Comparison of ENCODE assay signal across 31 cellular contexts in the genomic region with DNA sequence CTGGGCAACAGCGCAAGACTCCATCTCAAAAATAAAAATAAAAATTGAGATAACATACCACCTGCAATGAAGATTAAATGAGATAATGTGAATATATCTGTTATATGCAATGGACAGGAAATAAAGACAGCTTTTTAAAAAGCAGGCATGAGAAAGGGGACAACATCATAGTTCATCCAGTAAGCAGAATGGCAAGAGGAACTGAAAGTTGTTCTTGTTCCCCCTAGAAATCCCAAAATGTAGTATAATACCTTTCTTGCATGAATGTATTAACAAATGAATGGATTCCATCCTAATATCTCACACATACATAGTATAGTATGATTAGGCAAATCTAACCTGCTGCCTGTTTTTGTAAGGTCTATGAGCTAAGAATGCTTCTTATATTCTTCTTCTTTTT.
"Had no signal": no experiment of that assay in that cellular context is flagged by ENCODE, and none has a peak within 500 bp of the region (broad histone marks: within the 10 kb centered on the region; RNA-seq: fewer than 3 reads in every experiment).

No MANE protein-coding gene starts in this region.

- DNase-seq: activated CD4-positive, alpha-beta T cell treated with anti-CD3 and anti-CD28 coated beads for 36 hours; activated CD4-positive, alpha-beta T cell treated with anti-CD3 and anti-CD28 coated beads, Interleukin-2, amount 10 ng/mL, durations not matched to agents 7 days and 5 days; activated CD4-positive, alpha-beta T cell treated with anti-CD3 and anti-CD28 coated beads, Interleukin-2, amount 50 U/mL, for 48 hours; activated CD8-positive, alpha-beta T cell treated with anti-CD3 and anti-CD28 coated beads, Interleukin-2, amount 10 ng/mL, durations not matched to agents 7 days and 5 days; activated effector memory CD4-positive, alpha-beta T cell treated with Interleukin-2 at 50 U/mL for 16 hours; activated naive CD4-positive, alpha-beta T cell treated with anti-CD3 and anti-CD28 coated beads, Interleukin-2, amount 10 ng/mL, durations not matched to agents 7 days and 5 days; activated naive CD8-positive, alpha-beta T cell treated with anti-CD3 and anti-CD28 coated beads, Interleukin-2, amount 50 U/mL, for 24 hours; activated T-cell treated with anti-CD3 and anti-CD28 coated beads, Interleukin-2, amount 50 U/mL, for 48 hours; anterior cingulate cortex; central memory CD4-positive, alpha-beta T cell; Kasumi-1; KG1; MG63; NCI-H1048; NCI-H1105 treated with DMSO at 0.1 percent for 48 hours; NCI-H1436; NCI-H1694; NCI-H1930; NCI-H2081 treated with DMSO at 0.1 percent for 48 hours; NCI-H510A; NCI-H526; NCI-H748 treated with DMSO at 0.1 percent for 48 hours; NK-92 treated with Interleukin-12 subunit alpha and Interleukin-12 subunit beta, amount 100 ng/mL, for 24 hours; PC-3; Peyer's patch; RPMI8226; SHP77 treated with DMSO at 0.1 percent for 48 hours; SK-N-SH had no signal

- H3K27ac ChIP-seq: Peyer's patch, SJSA1 had no signal

- H3K36me3 ChIP-seq: MG63 had no signal

- ATAC-seq: activated CD4-positive, alpha-beta T cell treated with anti-CD3 and anti-CD28 coated beads for 36 hours; activated CD4-positive, CD25-positive, alpha-beta regulatory T cell treated with anti-CD3 and anti-CD28 coated beads, Interleukin-2, amount 50 U/mL, for 24 hours; activated CD8-positive, alpha-beta T cell treated with anti-CD3 and anti-CD28 coated beads, Interleukin-2, amount 10 ng/mL, durations not matched to agents 7 days and 5 days; activated naive CD8-positive, alpha-beta T cell treated with anti-CD3 and anti-CD28 coated beads, Interleukin-2, amount 50 U/mL, for 24 hours; PC-3; WTC11 had no signal

- H3K4me3 ChIP-seq: MG63, Peyer's patch, SJSA1 had no signal

- H3K9me3 ChIP-seq: MG63, Peyer's patch, SJSA1, SK-N-SH had no signal

- H3K27me3 ChIP-seq: MG63, Peyer's patch, SJSA1 had no signal
